In the genomic region with DNA sequence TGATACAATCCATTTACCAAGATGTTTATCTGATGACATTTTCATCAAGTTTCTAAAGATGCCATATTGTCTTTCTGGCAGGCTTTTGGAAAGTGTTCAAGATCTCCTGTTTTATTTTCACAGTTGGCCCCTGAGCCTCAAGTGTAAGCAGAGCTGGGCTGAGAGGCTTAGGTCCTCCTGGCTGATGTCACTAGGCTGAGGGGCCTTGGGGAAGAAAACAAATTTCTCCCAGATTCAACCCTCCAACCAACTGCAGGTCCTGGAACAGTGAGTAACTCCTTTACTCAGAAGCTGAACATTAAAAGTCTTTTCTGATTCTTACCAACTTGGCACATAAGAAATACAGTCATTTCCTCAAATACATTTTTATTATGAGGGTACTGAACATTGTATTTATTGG, we compare ENCODE assay signal across 25 cellular contexts. TPM values are rescaled to one million over a fixed set of nuclear protein-coding genes. Genes with fewer than 3 reads are reported as not detected.
"Had no signal": no experiment of that assay in that cellular context is flagged by ENCODE, and none has a peak within 500 bp of the region (broad histone marks: within the 10 kb centered on the region; RNA-seq: fewer than 3 reads in every experiment).

No MANE protein-coding gene starts in this region.

- H3K9me3 Mint-ChIP-seq: activated naive CD4-positive, alpha-beta T cell treated with anti-CD3 and anti-CD28 coated beads, Interleukin-2, amount 50 U/mL, for 72 hours; effector memory CD8-positive, alpha-beta T cell; naive thymus-derived CD4-positive, alpha-beta T cell; WTC11 had no signal

- H3K4me3 ChIP-seq: colonic mucosa, dorsolateral prefrontal cortex, esophagus muscularis mucosa, left ventricle myocardium inferior, SK-N-MC, thyroid gland, upper lobe of right lung had no signal

- H3K4me1 Mint-ChIP-seq: WTC11 had no signal

- H3K27me3 ChIP-seq: colonic mucosa, thyroid gland, upper lobe of right lung had no signal

- H3K36me3 ChIP-seq: colonic mucosa, esophagus muscularis mucosa, left ventricle myocardium inferior, thyroid gland, upper lobe of right lung had no signal

- H3K9me3 ChIP-seq: colonic mucosa, esophagus muscularis mucosa, left ventricle myocardium inferior, thyroid gland, upper lobe of right lung had no signal

- H3K27ac Mint-ChIP-seq: activated CD8-positive, alpha-beta memory T cell treated with anti-CD3 and anti-CD28 coated beads, Interleukin-2, amount 10 ng/mL, durations not matched to agents 7 days and 5 days; activated naive CD4-positive, alpha-beta T cell treated with anti-CD3 and anti-CD28 coated beads, Interleukin-2, amount 50 U/mL, for 72 hours; effector memory CD8-positive, alpha-beta T cell; WTC11 had no signal

- H3K27ac ChIP-seq: colonic mucosa, dorsolateral prefrontal cortex, esophagus muscularis mucosa, left ventricle myocardium inferior, SK-N-MC, thyroid gland, upper lobe of right lung had no signal

- H3K27me3 Mint-ChIP-seq: effector memory CD8-positive, alpha-beta T cell had no signal

- H3K4me1 ChIP-seq: colonic mucosa, esophagus muscularis mucosa, left ventricle myocardium inferior, thyroid gland, upper lobe of right lung had no signal

- H3K4me3 Mint-ChIP-seq: activated CD8-positive, alpha-beta memory T cell treated with anti-CD3 and anti-CD28 coated beads, Interleukin-2, amount 10 ng/mL, durations not matched to agents 7 days and 5 days; effector memory CD8-positive, alpha-beta T cell; naive thymus-derived CD4-positive, alpha-beta T cell; WTC11 had no signal

- FAIRE-seq: bronchial epithelial cell, frontal cortex, small intestine, TTC549 had no signal

- H3K36me3 Mint-ChIP-seq: activated CD8-positive, alpha-beta memory T cell treated with anti-CD3 and anti-CD28 coated beads, Interleukin-2, amount 10 ng/mL, durations not matched to agents 7 days and 5 days; activated naive CD4-positive, alpha-beta T cell treated with anti-CD3 and anti-CD28 coated beads, Interleukin-2, amount 50 U/mL, for 72 hours; WTC11 had no signal

- DNase-seq: activated CD8-positive, alpha-beta memory T cell treated with anti-CD3 and anti-CD28 coated beads, Interleukin-2, amount 10 ng/mL, durations not matched to agents 7 days and 5 days; activated gamma-delta T cell treated with Interleukin-2 at 50 U/mL for 16 hours; amniotic stem cell; colonic mucosa; dorsolateral prefrontal cortex; effector memory CD8-positive, alpha-beta T cell; head of caudate nucleus; hypothalamus; left ventricle myocardium inferior; naive thymus-derived CD4-positive, alpha-beta T cell; SHP77; small intestine; stimulated activated CD8-positive, alpha-beta memory T cell treated with anti-CD3 and anti-CD28 coated beads, Interleukin-4, amount 100 ng/mL, for 48 hours; stimulated activated naive CD4-positive, alpha-beta T cell; substantia nigra; SW 1271; thyroid gland; upper lobe of right lung had no signal

RNA-seq across cellular contexts. Expression of a gene that starts 14.9 kb away (rescaled TPM):
- total RNA-seq: frontal cortex, WTC11 had no signal

RNA-seq across cellular contexts. Expression of a gene that starts 59.1 kb away (rescaled TPM):
- total RNA-seq: WTC11 had no signal
